In the genomic region with DNA sequence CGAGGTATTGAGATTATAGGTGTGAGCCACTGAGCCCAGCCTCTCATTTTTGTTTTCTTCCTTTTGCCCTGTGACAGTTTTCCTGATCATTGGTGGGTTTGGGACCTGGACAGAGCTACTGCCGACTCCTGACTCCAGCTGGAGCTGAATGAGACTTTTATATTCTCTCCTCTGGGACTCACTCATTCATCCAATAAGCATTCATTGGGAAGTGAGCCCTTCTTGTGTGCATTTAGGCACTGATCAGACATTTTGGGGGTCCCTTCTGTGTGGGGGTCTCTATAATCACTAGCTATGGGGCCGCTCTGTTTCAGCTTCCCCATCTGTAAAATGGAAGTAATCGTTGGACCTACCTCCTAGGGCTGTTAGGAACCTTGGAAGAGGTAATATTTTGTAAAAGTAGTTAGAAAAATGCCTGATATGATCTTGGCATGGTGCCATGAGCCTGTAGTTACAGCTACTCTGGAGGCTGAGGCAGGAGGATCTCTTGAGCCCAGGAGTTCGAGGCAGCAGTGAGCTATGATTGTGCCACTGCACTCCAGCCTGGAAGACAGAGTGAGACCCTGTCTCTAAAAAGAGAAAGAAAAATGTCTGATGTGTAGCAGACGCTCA, we compare ENCODE assay signal across 10 cellular contexts. TPM values are rescaled to one million over a fixed set of nuclear protein-coding genes. Genes with fewer than 3 reads are reported as not detected.
DNase-seq lines count a peak whose midpoint lies in the region; ATAC-seq and TF ChIP-seq lines count a peak whose summit lies in the region.
"Had no signal": no experiment of that assay in that cellular context is flagged by ENCODE, and none has a peak within 500 bp of the region (broad histone marks: within the 10 kb centered on the region; RNA-seq: fewer than 3 reads in every experiment).

No MANE protein-coding gene starts in this region.

- H4K8ac ChIP-seq in neuronal stem cell (ENCODE audit: low read depth, low read length), result no peak overlapping the region

- H3K27ac ChIP-seq in CD4-positive, CD25-positive, alpha-beta regulatory T cell (ENCODE audit: insufficient read depth, low read length, poor library complexity, severe bottlenecking), result no peak overlapping the region
- H3K27ac ChIP-seq in HUES64 (ENCODE audit: low read depth, low read length) (peak overlapping the region; percentile 86; the same call in 1 of the 2 replicates), colonic mucosa (peak overlapping the region; percentile 22), neuronal stem cell (replicated peaks; ENCODE audit: low read length) (no peak overlapping the region)

- H3K4me3 Mint-ChIP-seq in CD4-positive, CD25-positive, alpha-beta regulatory T cell, result peak overlapping the region; percentile 49 to 81 (median 64)

- intact Hi-C loops in colonic mucosa (cut with DNase I), result no loop called here

- H3K9ac ChIP-seq in HUES64 (ENCODE audit: low read depth, low read length), result no peak overlapping the region
- no peak overlapping the region for H3K9ac ChIP-seq in colonic mucosa (ENCODE audit: low read depth in 2 of 2, low read length in 2 of 2)
- no peak overlapping the region for H3K9ac ChIP-seq in neuronal stem cell (ENCODE audit: low read depth, low read length, poor library complexity)

- H3K79me1 ChIP-seq in neuronal stem cell (ENCODE audit: low read depth, low read length), result peaks cover 2% of the 10 kb centered on the region

- no peak for ATAC-seq in CD4-positive, CD25-positive, alpha-beta regulatory T cell (ENCODE audit: low read depth in 2 of 2)
- no peak for ATAC-seq in HG03095 (IDR thresholded peaks at IDR 0.05; ENCODE audit: unreplicated experiment)
- ATAC-seq in GM21381 (IDR thresholded peaks at IDR 0.05; ENCODE audit: unreplicated experiment), result no peak

- no peaks in the 10 kb centered on the region for H3K9me3 Mint-ChIP-seq in CD4-positive, CD25-positive, alpha-beta regulatory T cell

- H3K4me1 Mint-ChIP-seq in CD4-positive, CD25-positive, alpha-beta regulatory T cell, result peaks cover 4 to 83% (median 47%) of the 10 kb centered on the region in 4 donors

- H3K18ac ChIP-seq in neuronal stem cell (ENCODE audit: low read length), result no peak overlapping the region

- no peaks in the 10 kb centered on the region for H3K27me3 Mint-ChIP-seq in CD4-positive, CD25-positive, alpha-beta regulatory T cell

- no peak overlapping the region for H2BK12ac ChIP-seq in neuronal stem cell (ENCODE audit: low read length)

- no peaks in the 10 kb centered on the region for H3K36me3 ChIP-seq in CD4-positive, CD25-positive, alpha-beta regulatory T cell (ENCODE audit: control insufficient read depth, insufficient read depth, low read length)
- H3K36me3 ChIP-seq in HUES64 (ENCODE audit: insufficient read depth, low read length) (no peaks in the 10 kb centered on the region; the same call in 1 of the 2 replicates), colonic mucosa (no peaks in the 10 kb centered on the region), neuronal stem cell (replicated peaks in 1 of 2; ENCODE audit: control insufficient read depth in 2 of 2, insufficient read depth in 2 of 2, low read length in 2 of 2) (no peaks in the 10 kb centered on the region)

- no peak overlapping the region for H3K14ac ChIP-seq in neuronal stem cell (ENCODE audit: low read length)

- no peak overlapping the region for H3K4ac ChIP-seq in neuronal stem cell (ENCODE audit: low read length)

- no peaks in the 10 kb centered on the region for H3K9me3 ChIP-seq in CD4-positive, CD25-positive, alpha-beta regulatory T cell (ENCODE audit: control insufficient read depth in 2 of 2, low read length in 2 of 2)
- H3K9me3 ChIP-seq in HUES64 (ENCODE audit: insufficient read depth, low read depth, low read length) (no peaks in the 10 kb centered on the region), colonic mucosa (no peaks in the 10 kb centered on the region), neuronal stem cell (replicated peaks in 1 of 2; ENCODE audit: control insufficient read depth in 2 of 2, insufficient read depth in 1 of 2, low read depth in 1 of 2, low read length in 2 of 2) (no peaks in the 10 kb centered on the region)

- no peak overlapping the region for H2AK5ac ChIP-seq in neuronal stem cell (ENCODE audit: low read depth, low read length)

- 79% methylated on average over 6 of the region's 6 CpGs for WGBS in HUES64
- WGBS in neuronal stem cell (ENCODE audit: extremely low coverage in 2 of 2, insufficient read length in 2 of 2, insufficient replicate concordance in 1 of 2), 2 donors, result no CpG with 5 or more reads among the region's 6 CpGs

- no peak for DNase-seq in CD4-positive, CD25-positive, alpha-beta regulatory T cell
- DNase-seq in colonic mucosa, result no peak
- DNase-seq in neuronal stem cell (ENCODE audit: low spot score), result no peak
- no peak for DNase-seq in GM20000 (ENCODE audit: low spot score)
- no peak for DNase-seq in COR-L47 (lab: John Stamatoyannopoulos, UW)
- DNase-seq: GF-D8; stimulated activated CD4-positive, alpha-beta T cell treated with anti-CD3 and anti-CD28 coated beads, Interleukin-1b, Interleukin-23, amount 100 ng/mL, for 48 hours had no signal

- H3K4me1 ChIP-seq in CD4-positive, CD25-positive, alpha-beta regulatory T cell (ENCODE audit: control insufficient read depth, insufficient read depth, low read length, poor library complexity, severe bottlenecking), result peaks cover 55% of the 10 kb centered on the region
- H3K4me1 ChIP-seq in HUES64 (ENCODE audit: insufficient read depth, low read length) (peaks cover 42% of the 10 kb centered on the region), colonic mucosa (peaks cover 20% of the 10 kb centered on the region), neuronal stem cell (ENCODE audit: control insufficient read depth in 2 of 2, insufficient read depth in 1 of 2, low read depth in 1 of 2, low read length in 2 of 2) (peaks cover 18 to 28% of the 10 kb centered on the region in 2 donors)

- peak overlapping the region; percentile 67 for H2BK5ac ChIP-seq in neuronal stem cell (ENCODE audit: low read length)

- peak overlapping the region; percentile 86 to 94 (median 90) for H3K27ac Mint-ChIP-seq in CD4-positive, CD25-positive, alpha-beta regulatory T cell

- TF ChIP-seq CTCF in colonic mucosa (IDR thresholded peaks at IDR 0.05), result no peak
- TF ChIP-seq CTCF in GM20000 (IDR thresholded peaks at IDR 0.05; ENCODE audit: extremely low read depth, missing control alignments), result no peak

- peaks cover 11% of the 10 kb centered on the region for H3K36me3 Mint-ChIP-seq in CD4-positive, CD25-positive, alpha-beta regulatory T cell

- H4K91ac ChIP-seq in neuronal stem cell (ENCODE audit: low read depth, low read length, poor library complexity), result no peak overlapping the region

- H2AFZ ChIP-seq in neuronal stem cell (ENCODE audit: low read length), result no peak overlapping the region

- no peak overlapping the region for H2BK120ac ChIP-seq in neuronal stem cell (ENCODE audit: low read depth, low read length)

- H3K23ac ChIP-seq in neuronal stem cell (ENCODE audit: low read depth, low read length, poor library complexity), result no peak overlapping the region

- H2BK15ac ChIP-seq in neuronal stem cell (ENCODE audit: low read length), result no peak overlapping the region

- no peaks in the 10 kb centered on the region for H3K27me3 ChIP-seq in CD4-positive, CD25-positive, alpha-beta regulatory T cell (ENCODE audit: control insufficient read depth, insufficient read depth, low read length)
- H3K27me3 ChIP-seq in HUES64 (ENCODE audit: insufficient read depth, low read length), result no peaks in the 10 kb centered on the region
- H3K27me3 ChIP-seq in colonic mucosa, result no peaks in the 10 kb centered on the region
- no peaks in the 10 kb centered on the region for H3K27me3 ChIP-seq in neuronal stem cell (ENCODE audit: control insufficient read depth in 3 of 3, insufficient read depth in 3 of 3, low read depth in 1 of 3, low read length in 3 of 3)

- no peak overlapping the region for H3K4me3 ChIP-seq in CD4-positive, CD25-positive, alpha-beta regulatory T cell (ENCODE audit: low read depth, low read length)
- H3K4me3 ChIP-seq in HUES64 (ENCODE audit: low read length) (no peak overlapping the region), colonic mucosa (no peak overlapping the region), neuronal stem cell (ENCODE audit: low read length in 2 of 2) (no peak overlapping the region)

- H3K4me2 ChIP-seq in neuronal stem cell (ENCODE audit: insufficient read depth, low read length, poor library complexity, severe bottlenecking), result no peak overlapping the region

RNA-seq across cellular contexts. Expression of a gene that starts 7.2 kb away (rescaled TPM):
- total RNA-seq in CD4-positive, CD25-positive, alpha-beta regulatory T cell, result 25.7 TPM
- polyA plus RNA-seq in CD4-positive, CD25-positive, alpha-beta regulatory T cell, result 1 to 10 TPM; 1.6 to 5.3 (median 3.8) TPM
- 14.8 TPM for polyA plus RNA-seq in HUES64 (2013, experiment 1 of 2)
- polyA plus RNA-seq in HUES64 (2013, experiment 2 of 2), result 16.4 TPM
- total RNA-seq in colonic mucosa, result 10 to 100 TPM; 26.4 to 40.9 TPM
- 6.5 TPM for polyA plus RNA-seq in neuronal stem cell (2013, experiment 1 of 2)
- polyA plus RNA-seq in neuronal stem cell (2013, experiment 2 of 2), result 6.3 TPM

RNA-seq across cellular contexts. Expression of a gene that starts 44.0 kb away (rescaled TPM):
- total RNA-seq in CD4-positive, CD25-positive, alpha-beta regulatory T cell, result 2.4 TPM
- 1 to 10 TPM in 2 of 4 donors, under 1 TPM in 2; 0.34 to 1.3 (median 0.87) TPM for polyA plus RNA-seq in CD4-positive, CD25-positive, alpha-beta regulatory T cell
- polyA plus RNA-seq in HUES64 (2013, experiment 1 of 2), result 6.7 TPM
- 9.0 TPM for polyA plus RNA-seq in HUES64 (2013, experiment 2 of 2)
- 10 to 100 TPM; 21.8 to 43.6 TPM for total RNA-seq in colonic mucosa
- 10.7 TPM for polyA plus RNA-seq in neuronal stem cell (2013, experiment 1 of 2)
- polyA plus RNA-seq in neuronal stem cell (2013, experiment 2 of 2), result 11.2 TPM

Comparison
In these comparisons a context has a peak if more than half of its experiments do, and no peak if none do; other contexts are left out.
1. H3K27ac ChIP-seq: peak in HUES64 (single experiment) and colonic mucosa (single experiment); none in CD4-positive, CD25-positive, alpha-beta regulatory T cell (single experiment) and neuronal stem cell (single experiment).